In genomic region chr15:68935400-68935937, GRCh38 we compare ENCODE assay signal across 17 cellular contexts. TPM values are rescaled to one million over a fixed set of nuclear protein-coding genes. Genes with fewer than 3 reads are reported as not detected.
A peak's percentile ranks its signal among the peaks of the same experiment; 100 is the strongest.
DNase-seq lines count a peak whose midpoint lies in the region; ATAC-seq and TF ChIP-seq lines count a peak whose summit lies in the region.
"Had no signal": no experiment of that assay in that cellular context is flagged by ENCODE, and none has a peak within 500 bp of the region (broad histone marks: within the 10 kb centered on the region; RNA-seq: fewer than 3 reads in every experiment).

No MANE protein-coding gene starts in this region.

- H3K4me1 Mint-ChIP-seq in WTC11: no peaks in the 10 kb centered on the region
- H3K4me1 Mint-ChIP-seq: CD4-positive, alpha-beta memory T cell had no signal

- no peaks in the 10 kb centered on the region for H3K79me1 ChIP-seq in IMR-90 (ENCODE audit: low read depth in 1 of 2, low read length in 2 of 2)

- H3K9me3 ChIP-seq in SK-N-SH (no peaks in the 10 kb centered on the region), IMR-90 (ENCODE audit: control insufficient read depth, insufficient read depth, low read length) (no peaks in the 10 kb centered on the region), osteoblast (ENCODE audit: low read depth, low read length) (no peaks in the 10 kb centered on the region)
- H3K9me3 ChIP-seq: BE2C, HAP-1 had no signal

- no peak overlapping the region for H3K56ac ChIP-seq in IMR-90 (ENCODE audit: extremely low read depth, insufficient read depth, low read length)

- no TSS peak for BruUV-seq in IMR-90 (replicated peaks; lab: Mats Ljungman, UMichigan)

- H3K9me3 Mint-ChIP-seq in WTC11: 0 out of 2 replicates have a peak, but pooled peaks cover 3% of the 10 kb centered on the region
- H3K9me3 Mint-ChIP-seq: CD4-positive, alpha-beta memory T cell; HFFc6 had no signal

- H3K23ac ChIP-seq in IMR-90 (ENCODE audit: low read depth, low read length): no peak overlapping the region

- H3K4me2 ChIP-seq in SK-N-SH (no peak overlapping the region), IMR-90 (ENCODE audit: low read depth, low read length) (no peak overlapping the region), osteoblast (ENCODE audit: insufficient read depth, low read length) (no peak overlapping the region)

- H4K91ac ChIP-seq in IMR-90 (ENCODE audit: insufficient read depth, low read depth, low read length): no peak overlapping the region

- H3K36me3 Mint-ChIP-seq in WTC11: no peaks in the 10 kb centered on the region
- H3K36me3 Mint-ChIP-seq: CD4-positive, alpha-beta memory T cell had no signal

- H2AFZ ChIP-seq in SK-N-SH (ENCODE audit: low read depth) (no peak overlapping the region), IMR-90 (replicated peaks; ENCODE audit: low read length, poor library complexity) (no peak overlapping the region), osteoblast (ENCODE audit: low read length) (no peak overlapping the region)

- H3K27ac Mint-ChIP-seq in WTC11: no peak overlapping the region
- H3K27ac Mint-ChIP-seq: CD4-positive, alpha-beta memory T cell; HFFc6 had no signal

- intact Hi-C loops in IMR-90 (cut with micrococcal nuclease): no loop called here

- TF ChIP-seq RAD21 in SK-N-SH (IDR thresholded peaks at IDR 0.05; ENCODE audit: low read length): no peak
- TF ChIP-seq RAD21 in IMR-90 (IDR thresholded peaks at IDR 0.05; ENCODE audit: low read length): no peak

- no peak overlapping the region for H2BK20ac ChIP-seq in IMR-90 (ENCODE audit: low read depth, low read length)

- H3K14ac ChIP-seq in IMR-90 (replicated peaks; ENCODE audit: low read depth, low read length): no peak overlapping the region

- no peaks in the 10 kb centered on the region for H3K36me3 ChIP-seq in SK-N-SH (replicated peaks in 1 of 2; ENCODE audit: control insufficient read depth in 1 of 2, insufficient read depth in 2 of 2, low read length in 1 of 2)
- H3K36me3 ChIP-seq in IMR-90 (ENCODE audit: control insufficient read depth, insufficient read depth, low read length): no peaks in the 10 kb centered on the region
- H3K36me3 ChIP-seq in osteoblast (ENCODE audit: insufficient read depth, low read length): no peaks in the 10 kb centered on the region
- H3K36me3 ChIP-seq: BE2C, HAP-1 had no signal

- no peaks in the 10 kb centered on the region for H3K9me1 ChIP-seq in IMR-90 (ENCODE audit: insufficient read depth, low read length)

- H3K4ac ChIP-seq in IMR-90 (ENCODE audit: low read depth, low read length): no peak overlapping the region

- DNase-seq in SK-N-SH (no peak), IMR-90 (no peak), WTC11 (ENCODE audit: low spot score) (no peak), osteoblast (ENCODE audit: insufficient read length, low spot score, missing footprints) (peak; percentile 34), T-helper 9 cell (no peak)
- DNase-seq in activated CD4-positive, alpha-beta T cell treated with anti-CD3 and anti-CD28 coated beads, Interleukin-2, amount 50 U/mL, for 1 hour: no peak
- DNase-seq: BE2C; CD4-positive, alpha-beta memory T cell; DMS53; GOT3; HFFc6; Karpas-422 had no signal

- CTCF ChIA-PET in SK-N-SH (lab: Yijun Ruan, JAX) (interaction anchor here (1.8 to 2.9 kb wide), 3 partner anchors 10 to 96 kb away, joined by 4 to 19 read pairs (median 14); no protein-coding TSS in a partner anchor), IMR-90 (lab: Yijun Ruan, JAX) (no interaction called here), WTC11 (lab: Charles Lee) (interaction anchor here (1.6 to 2.0 kb wide), 2 partner anchors 11 to 96 kb away, joined by 3 to 6 read pairs; no protein-coding TSS in a partner anchor)

- dilution Hi-C loops in IMR-90 (cut with HindIII; ENCODE audit: low sequenced_read_pairs, unreplicated experiment): no loop called here

- in situ Hi-C loops in IMR-90 (cut with MboI; ENCODE audit: low sequenced_read_pairs): no loop called here

- no peak overlapping the region for H2BK120ac ChIP-seq in IMR-90 (ENCODE audit: low read depth, low read length)

- TF ChIP-seq CTCF in SK-N-SH (IDR thresholded peaks at IDR 0.05): no peak
- TF ChIP-seq CTCF in IMR-90 (conservative IDR thresholded peaks at IDR 0.05; ENCODE audit: low read depth, low read length): no peak
- no peak for TF ChIP-seq CTCF in WTC11 (IDR thresholded peaks at IDR 0.05)
- no peak for TF ChIP-seq CTCF in osteoblast (IDR thresholded peaks at IDR 0.05; ENCODE audit: extremely low read depth, low read depth, low read length)

- no peak for TF ChIP-seq POLR2A in IMR-90 (IDR thresholded peaks at IDR 0.05; ENCODE audit: low read depth, low read length)
- no peak for TF ChIP-seq POLR2A in GM18505 (IDR thresholded peaks at IDR 0.05; ENCODE audit: borderline replicate concordance, extremely low read depth, insufficient read depth, insufficient read length)

- ATAC-seq in SK-N-SH treated with all-trans-retinoic acid at 6 μM for 48 hours (no peak), IMR-90 (ENCODE audit: low read depth) (no peak), WTC11 (no peak), GM18505 (IDR thresholded peaks at IDR 0.05; ENCODE audit: unreplicated experiment) (no peak)

- no peak overlapping the region for H2AK5ac ChIP-seq in IMR-90 (ENCODE audit: low read depth, low read length)

- H3K27me3 ChIP-seq in SK-N-SH (ENCODE audit: insufficient read depth): peaks cover 4% of the 10 kb centered on the region; the same call in 1 of the 2 replicates
- peaks cover 7% of the 10 kb centered on the region for H3K27me3 ChIP-seq in IMR-90 (ENCODE audit: control insufficient read depth, insufficient read depth, low read length)
- peaks cover 30% of the 10 kb centered on the region for H3K27me3 ChIP-seq in osteoblast (ENCODE audit: insufficient read depth, low read length)

- H4K8ac ChIP-seq in IMR-90 (ENCODE audit: low read depth in 2 of 2, low read length in 2 of 2): no peak overlapping the region

- no peak overlapping the region for H2BK5ac ChIP-seq in IMR-90 (ENCODE audit: low read depth, low read length, poor library complexity, severe bottlenecking)

- no peak overlapping the region for H2BK15ac ChIP-seq in IMR-90 (ENCODE audit: low read depth, low read length)

- H4K5ac ChIP-seq in IMR-90 (ENCODE audit: low read depth, low read length): no peak overlapping the region

- H3K9ac ChIP-seq in SK-N-SH: no peak overlapping the region
- no peak overlapping the region for H3K9ac ChIP-seq in IMR-90 (ENCODE audit: low read depth, low read length)

- H3K4me1 ChIP-seq in SK-N-SH (ENCODE audit: control insufficient read depth in 1 of 2, insufficient read depth in 2 of 2, low read depth in 1 of 2, low read length in 1 of 2) (no peaks in the 10 kb centered on the region), IMR-90 (ENCODE audit: control insufficient read depth, insufficient read depth, low read length) (no peaks in the 10 kb centered on the region), osteoblast (ENCODE audit: insufficient read depth, low read length) (no peaks in the 10 kb centered on the region)
- H3K4me1 ChIP-seq: BE2C, HAP-1 had no signal

- TF ChIP-seq EP300 in SK-N-SH (IDR thresholded peaks at IDR 0.05; ENCODE audit: borderline replicate concordance in 1 of 2, low read depth in 1 of 2, low read length in 1 of 2): no peak

- H3K27me3 Mint-ChIP-seq in WTC11 (ENCODE audit: low read depth): no peaks in the 10 kb centered on the region

- H3K4me3 ChIP-seq in SK-N-SH (ENCODE audit: low read depth in 2 of 2, low read length in 1 of 2) (no peak overlapping the region), IMR-90 (ENCODE audit: insufficient read depth, low read depth, low read length) (no peak overlapping the region), osteoblast (ENCODE audit: insufficient read depth, low read length) (no peak overlapping the region)
- H3K4me3 ChIP-seq: HAP-1 had no signal

- no peaks in the 10 kb centered on the region for H3F3A ChIP-seq in SK-N-SH (replicated peaks; ENCODE audit: insufficient read depth)

- H3K79me2 ChIP-seq in SK-N-SH (ENCODE audit: insufficient read depth) (no peaks in the 10 kb centered on the region), osteoblast (ENCODE audit: insufficient read depth, low read length) (no peaks in the 10 kb centered on the region)

- POLR2A ChIA-PET in SK-N-SH (lab: Yijun Ruan, JAX): no interaction called here
- POLR2A ChIA-PET in IMR-90 (lab: Charles Lee; ENCODE audit: unreplicated experiment): no interaction called here
- POLR2A ChIA-PET in WTC11 (lab: Charles Lee): no interaction called here

- H4K20me1 ChIP-seq in SK-N-SH (ENCODE audit: insufficient read depth) (no peaks in the 10 kb centered on the region), IMR-90 (ENCODE audit: insufficient read depth, low read length) (no peaks in the 10 kb centered on the region), osteoblast (ENCODE audit: insufficient read depth, low read length) (no peaks in the 10 kb centered on the region)

- no peaks in the 10 kb centered on the region for H3K9me2 ChIP-seq in SK-N-SH

- no peak overlapping the region for H3K18ac ChIP-seq in IMR-90 (ENCODE audit: low read depth, low read length)

- WGBS in SK-N-SH (ENCODE audit: low lambda C conversion rate): 29% methylated on average over 2 of the region's 2 CpGs
- WGBS in IMR-90 (ENCODE audit: extremely low coverage in 2 of 2, insufficient read length in 1 of 2), 2 experiments: no CpG with 5 or more reads among the region's 2 CpGs

- no peak overlapping the region for H2AK9ac ChIP-seq in IMR-90 (replicated peaks; ENCODE audit: low read depth, low read length, poor library complexity)

- H3K27ac ChIP-seq in SK-N-SH (ENCODE audit: low read depth in 2 of 2, low read length in 1 of 2) (no peak overlapping the region), IMR-90 (ENCODE audit: insufficient read depth, low read length) (no peak overlapping the region), osteoblast (ENCODE audit: low read depth, low read length) (no peak overlapping the region)
- H3K27ac ChIP-seq: C4-2B had no signal

- H3K4me3 Mint-ChIP-seq in WTC11: no peak overlapping the region
- H3K4me3 Mint-ChIP-seq: CD4-positive, alpha-beta memory T cell; HFFc6 had no signal

TF ChIP-seq in SK-N-SH, 30 proteins besides CTCF, POLR2A, EP300 and RAD21 (continues in another document):
- TF ChIP-seq YY1 (IDR thresholded peaks at IDR 0.05; ENCODE audit: low read depth): no peak

TF ChIP-seq in IMR-90, 13 proteins besides CTCF, POLR2A, EP300 and RAD21:
- TF ChIP-seq RFX5 (IDR thresholded peaks at IDR 0.05; ENCODE audit: low read depth, low read length): no peak
- TF ChIP-seq BHLHE40 (IDR thresholded peaks at IDR 0.05; ENCODE audit: low read depth, low read length): no peak
- peak; percentile 58 for TF ChIP-seq MAFK (IDR thresholded peaks at IDR 0.05; ENCODE audit: low read depth, low read length)

RNA-seq across cellular contexts. Expression of gene SPESP1, which starts 5.1 kb away (rescaled TPM):
- polyA plus RNA-seq in SK-N-SH (2012; rRNA removed): not detected in 2 replicates
- polyA plus RNA-seq in SK-N-SH (2012; cell fraction: cytosol; rRNA removed): not detected in 2 replicates
- polyA plus RNA-seq in SK-N-SH (2012; cell fraction: nucleus; rRNA removed): not detected in 2 replicates
- 3.0 and 3.3 TPM in 2 replicates for total RNA-seq in IMR-90 (2012; rRNA removed)
- 2.9 TPM in 2 replicates for polyA plus RNA-seq in IMR-90 (2012; rRNA removed)
- 1.2 and 1.4 TPM in 2 replicates for polyA plus RNA-seq in IMR-90 (2012; cell fraction: cytosol; rRNA removed)
- polyA plus RNA-seq in IMR-90 (2012; cell fraction: nucleus; rRNA removed; ENCODE audit: low replicate concordance): 0.20 and 1.5 TPM in 2 replicates
- not detected in 3 replicates for total RNA-seq in WTC11 (2021)
- total RNA-seq in osteoblast: 2.9 TPM in 2 replicates
- total RNA-seq: HT-29 had no signal

Comparison
In these comparisons a context has a peak if more than half of its experiments do, and no peak if none do; other contexts are left out.
1. Of the 6 proteins assayed by ChIP-seq in both WTC11 and SK-N-SH: peak only in WTC11: USF2; only in SK-N-SH: USF1; in both: none; in neither: 4.